23 cellular contexts compared by ENCODE assay signal in the genomic region with DNA sequence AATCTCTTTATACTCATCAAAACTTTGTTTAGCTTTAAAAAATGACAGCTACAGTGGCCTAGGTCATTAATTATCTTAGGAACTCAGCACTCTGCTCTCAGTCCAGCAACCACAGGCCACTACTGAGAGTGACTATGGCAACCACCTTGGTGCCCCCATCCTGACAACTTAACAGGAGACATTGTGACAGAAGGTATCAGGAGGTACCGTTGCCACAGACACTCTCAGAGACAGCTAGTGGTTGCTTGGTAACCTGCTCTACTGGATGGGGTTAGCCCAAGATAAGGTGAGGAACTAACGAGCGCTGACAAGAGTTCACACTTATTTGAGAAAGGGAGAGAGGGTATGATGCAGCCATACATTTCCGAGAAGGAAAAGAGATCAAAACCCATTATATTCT.
DNase-seq lines count a peak whose midpoint lies in the region; ATAC-seq and TF ChIP-seq lines count a peak whose summit lies in the region.
"Had no signal": no experiment of that assay in that cellular context is flagged by ENCODE, and none has a peak within 500 bp of the region (broad histone marks: within the 10 kb centered on the region; RNA-seq: fewer than 3 reads in every experiment).

No MANE protein-coding gene starts in this region.

- no peaks in the 10 kb centered on the region for H3K27me3 Mint-ChIP-seq in WTC11 (ENCODE audit: low read depth)
- H3K27me3 Mint-ChIP-seq: CD4-positive, alpha-beta T cell; CD8-positive, alpha-beta memory T cell had no signal

- H3K27ac ChIP-seq in mesendoderm (ENCODE audit: low read depth, low read length) (no peak overlapping the region), MM.1S (ENCODE audit: low read length) (no peak overlapping the region)
- H3K27ac ChIP-seq: A549; BLaER1 treated with 17β-estradiol and CSF1 and Interleukin-3, amounts not matched to agents 10 nM and 100 nM had no signal

- peak in 2 of 3 experiments; percentile 13 to 71 for DNase-seq in NCI-H1417 (lab: John Stamatoyannopoulos, UW)
- DNase-seq in NCI-H1417 treated with DMSO at 0.1 percent for 48 hours (lab: John Stamatoyannopoulos, UW) = no peak
- peak; percentile 57 for DNase-seq in mesendoderm
- no peak for DNase-seq in MM.1S
- no peak for DNase-seq in NCI-H526 (lab: John Stamatoyannopoulos, UW)
- DNase-seq in WTC11 (ENCODE audit: low spot score) = no peak
- DNase-seq: 8988T; ACHN; AML-193; BE2C; Calu3; CD4-positive, alpha-beta T cell; CD8-positive, alpha-beta memory T cell; DMS53; DMS79 treated with DMSO at 0.1 percent for 48 hours; GF-D8; H9 had no signal

- POLR2A ChIA-PET in WTC11 (lab: Charles Lee) = no interaction called here

- H3K9ac ChIP-seq in endocrine pancreas (ENCODE audit: control insufficient read depth, insufficient read depth, low read length) (no peak overlapping the region), mesendoderm (ENCODE audit: low read length) (no peak overlapping the region), MM.1S (ENCODE audit: low read length) (no peak overlapping the region)
- H3K9ac ChIP-seq: BLaER1 treated with 17β-estradiol and CSF1 and Interleukin-3, amounts not matched to agents 10 nM and 100 nM had no signal

- no peaks in the 10 kb centered on the region for H3K9me3 Mint-ChIP-seq in WTC11
- H3K9me3 Mint-ChIP-seq: GM23338, H9 had no signal

- peak overlapping the region; percentile 10 for H3K4me3 ChIP-seq in endocrine pancreas (ENCODE audit: control insufficient read depth, insufficient read depth, low read length)
- no peak overlapping the region for H3K4me3 ChIP-seq in mesendoderm (ENCODE audit: low read length)
- H3K4me3 ChIP-seq in MM.1S (ENCODE audit: low read length) = no peak overlapping the region
- H3K4me3 ChIP-seq: A549; BLaER1 treated with 17β-estradiol and CSF1 and Interleukin-3, amounts not matched to agents 10 nM and 100 nM; GM23338 had no signal

- TF ChIP-seq CTCF in MM.1S (IDR thresholded peaks at IDR 0.05; ENCODE audit: low read length) (no peak), WTC11 (IDR thresholded peaks at IDR 0.05) (no peak)

- H3K27ac Mint-ChIP-seq in WTC11 = no peak overlapping the region
- H3K27ac Mint-ChIP-seq: CD14-positive monocyte; CD4-positive, alpha-beta T cell; CD8-positive, alpha-beta memory T cell; GM23338; H9 had no signal

- no peak overlapping the region for H3K4ac ChIP-seq in mesendoderm (ENCODE audit: low read depth, low read length)

- H2AFZ ChIP-seq in MM.1S (ENCODE audit: low read length) = no peak overlapping the region
- H2AFZ ChIP-seq: GM23338 had no signal

- no peaks in the 10 kb centered on the region for H3K9me2 ChIP-seq in MM.1S (replicated peaks; ENCODE audit: insufficient read depth, low read length)

- no peak overlapping the region for H3K4me3 Mint-ChIP-seq in WTC11
- H3K4me3 Mint-ChIP-seq: CD14-positive monocyte; CD4-positive, alpha-beta T cell; CD8-positive, alpha-beta memory T cell; GM23338; H9 had no signal

- H3K18ac ChIP-seq in mesendoderm (ENCODE audit: low read length) = no peak overlapping the region

- peaks cover 4% of the 10 kb centered on the region; the same call in 1 of the 2 replicates for H3K4me1 Mint-ChIP-seq in WTC11
- H3K4me1 Mint-ChIP-seq: CD14-positive monocyte; CD8-positive, alpha-beta memory T cell; GM23338; H9 had no signal

- H2BK120ac ChIP-seq in mesendoderm (ENCODE audit: low read depth, low read length) = no peak overlapping the region

- peaks cover 17% of the 10 kb centered on the region for H3K4me1 ChIP-seq in endocrine pancreas (ENCODE audit: control insufficient read depth, insufficient read depth, low read length)
- H3K4me1 ChIP-seq in mesendoderm (ENCODE audit: control insufficient read depth, low read depth, low read length) = no peaks in the 10 kb centered on the region
- no peaks in the 10 kb centered on the region for H3K4me1 ChIP-seq in MM.1S (ENCODE audit: low read length)
- H3K4me1 ChIP-seq: A549; BE2C; BLaER1 treated with 17β-estradiol and CSF1 and Interleukin-3, amounts not matched to agents 10 nM and 100 nM had no signal

- H3K9me3 ChIP-seq in endocrine pancreas (ENCODE audit: control insufficient read depth, low read length) (no peaks in the 10 kb centered on the region), MM.1S (replicated peaks; ENCODE audit: insufficient read depth, low read length) (no peaks in the 10 kb centered on the region)
- H3K9me3 ChIP-seq: A549; BE2C; BLaER1 treated with 17β-estradiol and CSF1 and Interleukin-3, amounts not matched to agents 10 nM and 100 nM had no signal

- H3F3A ChIP-seq in MM.1S (ENCODE audit: insufficient read depth, low read length) = no peaks in the 10 kb centered on the region

- CTCF ChIA-PET in WTC11 (lab: Charles Lee) = no interaction called here

- no peak overlapping the region for H2AK5ac ChIP-seq in mesendoderm (ENCODE audit: low read length)

- H2BK15ac ChIP-seq in mesendoderm (replicated peaks; ENCODE audit: low read depth) = no peak overlapping the region

- no peak overlapping the region for H3K56ac ChIP-seq in mesendoderm (ENCODE audit: low read length)

- H3K27me3 ChIP-seq in endocrine pancreas (ENCODE audit: control insufficient read depth, insufficient read depth, low read length) (no peaks in the 10 kb centered on the region), mesendoderm (ENCODE audit: insufficient read depth, low read length, poor library complexity) (no peaks in the 10 kb centered on the region), MM.1S (replicated peaks; ENCODE audit: insufficient read depth, low read length) (no peaks in the 10 kb centered on the region)
- H3K27me3 ChIP-seq: BE2C; BLaER1 treated with 17β-estradiol and CSF1 and Interleukin-3, amounts not matched to agents 10 nM and 100 nM had no signal

- no peaks in the 10 kb centered on the region for H3K36me3 ChIP-seq in endocrine pancreas (ENCODE audit: control insufficient read depth, insufficient read depth, low read length)
- no peaks in the 10 kb centered on the region for H3K36me3 ChIP-seq in mesendoderm (ENCODE audit: control insufficient read depth, insufficient read depth, low read length)
- no peaks in the 10 kb centered on the region for H3K36me3 ChIP-seq in MM.1S (replicated peaks; ENCODE audit: insufficient read depth, low read length)
- H3K36me3 ChIP-seq: BE2C; BLaER1 treated with 17β-estradiol and CSF1 and Interleukin-3, amounts not matched to agents 10 nM and 100 nM had no signal

- H4K8ac ChIP-seq in mesendoderm (ENCODE audit: low read depth, low read length) = no peak overlapping the region

- no CpG with 5 or more reads among the region's 4 CpGs for WGBS in mesendoderm (ENCODE audit: extremely low coverage, insufficient coverage, low lambda C conversion rate)

- H3K79me1 ChIP-seq in mesendoderm (ENCODE audit: low read length) = no peaks in the 10 kb centered on the region

- H3K4me2 ChIP-seq in mesendoderm (ENCODE audit: low read length) (no peak overlapping the region), MM.1S (ENCODE audit: low read depth, low read length) (no peak overlapping the region)
- H3K4me2 ChIP-seq: A549; BLaER1 treated with 17β-estradiol and CSF1 and Interleukin-3, amounts not matched to agents 10 nM and 100 nM; GM23338 had no signal

- H4K5ac ChIP-seq in mesendoderm (ENCODE audit: low read length) = no peak overlapping the region

- no peaks in the 10 kb centered on the region for H3K79me2 ChIP-seq in mesendoderm (ENCODE audit: control insufficient read depth, insufficient read depth, low read length)
- H3K79me2 ChIP-seq in MM.1S (ENCODE audit: low read length) = no peaks in the 10 kb centered on the region

- H3K23ac ChIP-seq in mesendoderm (ENCODE audit: low read length) = no peak overlapping the region

- no peak overlapping the region for H2BK5ac ChIP-seq in mesendoderm (ENCODE audit: low read length)

- no peaks in the 10 kb centered on the region for H4K20me1 ChIP-seq in MM.1S (ENCODE audit: insufficient read depth, low read length)
- H4K20me1 ChIP-seq: BLaER1 treated with 17β-estradiol and CSF1 and Interleukin-3, amounts not matched to agents 10 nM and 100 nM had no signal

- no peak for ATAC-seq in WTC11
- ATAC-seq: A549, GM23338, HCT116 had no signal

- no peaks in the 10 kb centered on the region for H3K36me3 Mint-ChIP-seq in WTC11
- H3K36me3 Mint-ChIP-seq: CD14-positive monocyte; CD8-positive, alpha-beta memory T cell had no signal

TF ChIP-seq in WTC11, 78 proteins besides CTCF, POLR2A, EP300 and RAD21:
- no peak for TF ChIP-seq RELA (CRISPR knock-in tag; IDR thresholded peaks at IDR 0.05; ENCODE audit: borderline replicate concordance)
- TF ChIP-seq GABPB1 (CRISPR knock-in tag; IDR thresholded peaks at IDR 0.05) = no peak
- no peak for TF ChIP-seq MYBL2 (CRISPR knock-in tag; IDR thresholded peaks at IDR 0.05)
- TF ChIP-seq, protein P1, sequence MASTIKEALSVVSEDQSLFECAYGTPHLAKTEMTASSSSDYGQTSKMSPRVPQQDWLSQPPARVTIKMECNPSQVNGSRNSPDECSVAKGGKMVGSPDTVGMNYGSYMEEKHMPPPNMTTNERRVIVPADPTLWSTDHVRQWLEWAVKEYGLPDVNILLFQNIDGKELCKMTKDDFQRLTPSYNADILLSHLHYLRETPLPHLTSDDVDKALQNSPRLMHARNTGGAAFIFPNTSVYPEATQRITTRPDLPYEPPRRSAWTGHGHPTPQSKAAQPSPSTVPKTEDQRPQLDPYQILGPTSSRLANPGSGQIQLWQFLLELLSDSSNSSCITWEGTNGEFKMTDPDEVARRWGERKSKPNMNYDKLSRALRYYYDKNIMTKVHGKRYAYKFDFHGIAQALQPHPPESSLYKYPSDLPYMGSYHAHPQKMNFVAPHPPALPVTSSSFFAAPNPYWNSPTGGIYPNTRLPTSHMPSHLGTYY (CRISPR knock-in tag; IDR thresholded peaks at IDR 0.05) = no peak
- no peak for TF ChIP-seq ATF1 (CRISPR knock-in tag; IDR thresholded peaks at IDR 0.05)
- TF ChIP-seq ZNF263 (CRISPR knock-in tag; IDR thresholded peaks at IDR 0.05; ENCODE audit: low read depth) = no peak
- no peak for TF ChIP-seq NFATC4 (CRISPR knock-in tag; IDR thresholded peaks at IDR 0.05)
- TF ChIP-seq, protein P2, sequence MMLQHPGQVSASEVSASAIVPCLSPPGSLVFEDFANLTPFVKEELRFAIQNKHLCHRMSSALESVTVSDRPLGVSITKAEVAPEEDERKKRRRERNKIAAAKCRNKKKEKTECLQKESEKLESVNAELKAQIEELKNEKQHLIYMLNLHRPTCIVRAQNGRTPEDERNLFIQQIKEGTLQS (CRISPR knock-in tag; conservative IDR thresholded peaks at IDR 0.05) = no peak

Comparison
In these comparisons a context has a peak if more than half of its experiments do, and no peak if none do; other contexts are left out.
1. DNase-seq: peak in NCI-H1417 (2 of 3) and mesendoderm (single experiment); none in NCI-H1417 treated with DMSO at 0.1 percent for 48 hours (single experiment), MM.1S (single experiment), NCI-H526 (0 of 2) and WTC11 (single experiment).